Comparison of ENCODE assay signal across 8 cellular contexts in the genomic region with DNA sequence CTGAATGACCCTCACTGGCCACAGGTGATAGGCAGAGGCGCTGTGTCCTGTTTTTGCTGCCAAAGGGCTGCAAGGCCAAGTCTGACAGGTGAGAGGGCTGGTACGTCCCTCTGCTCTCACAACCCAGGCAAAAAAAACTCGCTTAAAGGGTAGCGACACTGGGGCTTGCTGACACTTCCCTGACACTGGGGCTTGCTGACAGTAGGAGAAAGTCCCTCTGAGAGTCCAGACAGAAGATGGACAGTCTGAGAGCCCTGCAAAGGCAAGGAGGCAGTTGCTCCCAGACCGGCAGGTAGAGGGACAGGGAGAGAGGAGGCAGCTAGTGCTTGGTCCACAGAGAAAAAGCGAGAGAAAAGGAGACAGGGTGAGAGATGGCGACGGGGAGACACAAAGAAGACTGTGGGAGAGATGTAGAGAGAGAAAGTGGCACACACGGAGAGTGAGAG. TPM values are rescaled to one million over a fixed set of nuclear protein-coding genes. Genes with fewer than 3 reads are reported as not detected.
DNase-seq lines count a peak whose midpoint lies in the region; ATAC-seq and TF ChIP-seq lines count a peak whose summit lies in the region.

No MANE protein-coding gene starts in this region.

- H3K9me3 ChIP-seq in Peyer's patch (no peaks in the 10 kb centered on the region), lung (ENCODE audit: control insufficient read depth in 2 of 2, insufficient read depth in 1 of 2, low read length in 1 of 2) (no peaks in the 10 kb centered on the region), tibial nerve (no peaks in the 10 kb centered on the region), SJCRH30 (replicated peaks) (no peaks in the 10 kb centered on the region)

- H3K36me3 Mint-ChIP-seq in chondrocyte (ENCODE audit: low read depth) = no peaks in the 10 kb centered on the region

- H3K27ac ChIP-seq in Peyer's patch (peak overlapping the region; percentile 59 to 84 (median 78)), lung (ENCODE audit: low read depth in 1 of 2, low read length in 1 of 2) (peak overlapping the region; percentile 5 to 91), tibial nerve (peak overlapping the region; percentile 14 to 82 (median 60)), SJCRH30 (no peak overlapping the region)

- H3K27me3 Mint-ChIP-seq in chondrocyte (ENCODE audit: low read depth) = no peaks in the 10 kb centered on the region

- peaks cover 0 to 15% (median 7%) of the 10 kb centered on the region in 4 donors for H3K4me1 ChIP-seq in Peyer's patch
- peaks cover 8 to 12% of the 10 kb centered on the region in 2 donors for H3K4me1 ChIP-seq in lung (ENCODE audit: control insufficient read depth in 2 of 2, insufficient read depth in 2 of 2, low read length in 2 of 2)
- peaks cover 0 to 48% (median 25%) of the 10 kb centered on the region in 4 donors for H3K4me1 ChIP-seq in tibial nerve
- H3K4me1 ChIP-seq in SJCRH30 = no peaks in the 10 kb centered on the region

- TF ChIP-seq CTCF in Peyer's patch (IDR thresholded peaks at IDR 0.05) (no peak), chondrocyte (IDR thresholded peaks at IDR 0.05) (no peak), lung (IDR thresholded peaks at IDR 0.05; ENCODE audit: control extremely low read depth, extremely low read depth) (no peak), tibial nerve (IDR thresholded peaks at IDR 0.05) (no peak)

- H3K27me3 ChIP-seq in Peyer's patch (no peaks in the 10 kb centered on the region), lung (ENCODE audit: control insufficient read depth, insufficient read depth) (no peaks in the 10 kb centered on the region), tibial nerve (no peaks in the 10 kb centered on the region), SJCRH30 (no peaks in the 10 kb centered on the region)

- WGBS in lung, 2 donors = 18 to 26% methylated on average over 9 of the region's 9 CpGs
- 23 to 31% methylated on average over 9 of the region's 9 CpGs for WGBS in tibial nerve, 2 donors

- H3K4me3 Mint-ChIP-seq in chondrocyte (ENCODE audit: unreplicated experiment) = peak overlapping the region; percentile 83

- no peak for TF ChIP-seq EP300 in tibial nerve (IDR thresholded peaks at IDR 0.05)

- peak; percentile 57 for DNase-seq in activated T-cell treated with anti-CD3 and anti-CD28 coated beads, Interleukin-2, amount 50 U/mL, for 1 hour
- DNase-seq in activated T-cell treated with anti-CD3 and anti-CD28 coated beads for 4 hours (no peak), Peyer's patch (peak; percentile 35 to 58 (median 51)), chondrocyte (ENCODE audit: low spot score) (no peak), lung (ENCODE audit: low spot score) (no peak), tibial nerve (ENCODE audit: low spot score in 2 of 2) (no peak), SJCRH30 (no peak), A172 (ENCODE audit: low spot score) (no peak)

- peak overlapping the region; percentile 24 for H3K27ac Mint-ChIP-seq in chondrocyte (ENCODE audit: unreplicated experiment)

- TF ChIP-seq POLR2A in Peyer's patch (IDR thresholded peaks at IDR 0.05) (no peak), tibial nerve (IDR thresholded peaks at IDR 0.05) (no peak)

- H3K4me3 ChIP-seq in Peyer's patch (peak overlapping the region; percentile 61 to 80 (median 72)), lung (peak overlapping the region; percentile 90), tibial nerve (peak overlapping the region; percentile 59 to 92 (median 72)), SJCRH30 (no peak overlapping the region)

- ATAC-seq in lung (ENCODE audit: insufficient read depth, low FRiP score) = no peak

- H3K9me3 Mint-ChIP-seq in chondrocyte (ENCODE audit: low read depth) = no peaks in the 10 kb centered on the region

- H3K4me1 Mint-ChIP-seq in chondrocyte (ENCODE audit: low read depth) = peaks cover 19% of the 10 kb centered on the region

- H3K36me3 ChIP-seq in Peyer's patch (no peaks in the 10 kb centered on the region), lung (ENCODE audit: control insufficient read depth in 2 of 2, insufficient read depth in 2 of 2, low read length in 2 of 2) (no peaks in the 10 kb centered on the region), tibial nerve (no peaks in the 10 kb centered on the region), SJCRH30 (no peaks in the 10 kb centered on the region)

RNA-seq across cellular contexts. Expression of a gene that starts 0.6 kb away (rescaled TPM):
- total RNA-seq in Peyer's patch = 10 to 100 TPM in 1 of 4 donors, 1 to 10 TPM in 3; 4.5 to 40.4 (median 6.2) TPM
- 2.8 to 6.9 TPM (median 5.2 TPM) in 3 replicates for total RNA-seq in chondrocyte
- total RNA-seq in lung = 10 to 100 TPM; 25.9 to 40.9 TPM
- polyA plus RNA-seq in lung = 10 to 100 TPM; 10.4 to 16.0 TPM
- 10 to 100 TPM; 13.0 to 21.9 (median 13.8) TPM for total RNA-seq in tibial nerve
- total RNA-seq in SJCRH30 (2014; rRNA removed; shearing (Covaris generic)) = 24.9 and 29.9 TPM in 2 replicates
- 10.4 and 14.4 TPM in 2 replicates for total RNA-seq in A172 (2014; rRNA removed; shearing (Covaris generic))

Comparison
In these comparisons a context has a peak if more than half of its experiments do, and no peak if none do; other contexts are left out.
1. DNase-seq: peak in activated T-cell treated with anti-CD3 and anti-CD28 coated beads, Interleukin-2, amount 50 U/mL, for 1 hour (single experiment) and Peyer's patch (3 of 3); none in activated T-cell treated with anti-CD3 and anti-CD28 coated beads for 4 hours (single experiment), chondrocyte (single experiment), lung (single experiment), tibial nerve (0 of 2), SJCRH30 (0 of 2) and A172 (single experiment).